Comparison of ENCODE assay signal across 9 cellular contexts in genomic region chr12:30989754-30990153, GRCh38.
A peak's percentile ranks its signal among the peaks of the same experiment; 100 is the strongest.
DNase-seq lines count a peak whose midpoint lies in the region; ATAC-seq and TF ChIP-seq lines count a peak whose summit lies in the region.
"Had no signal": no experiment of that assay in that cellular context is flagged by ENCODE, and none has a peak within 500 bp of the region (broad histone marks: within the 10 kb centered on the region; RNA-seq: fewer than 3 reads in every experiment).

No MANE protein-coding gene starts in this region.

- TF ChIP-seq CTCF in PC-3 (conservative IDR thresholded peaks at IDR 0.05; ENCODE audit: low read depth, low read length): peak; percentile 51
- TF ChIP-seq CTCF in glutamatergic neuron (IDR thresholded peaks at IDR 0.05; ENCODE audit: partially characterized antibody, unreplicated experiment): peak; percentile 44
- no peak for TF ChIP-seq CTCF in lower leg skin (IDR thresholded peaks at IDR 0.05)

- no peak for TF ChIP-seq POLR2A in lower leg skin (IDR thresholded peaks at IDR 0.05)

- POLR2A ChIA-PET in activated CD4-positive, alpha-beta T cell treated with anti-CD3 and anti-CD28 coated beads for 36 hours (lab: Charles Lee): no interaction called here
- POLR2A ChIA-PET in PC-3 (lab: Charles Lee; ENCODE audit: unreplicated experiment): no interaction called here

- DNase-seq in activated CD4-positive, alpha-beta T cell treated with anti-CD3 and anti-CD28 coated beads for 36 hours: peak; percentile 53
- no peak for DNase-seq in activated CD4-positive, alpha-beta T cell treated with anti-CD3 and anti-CD28 coated beads, Interleukin-2, amount 50 U/mL, for 1 hour
- DNase-seq in PC-3 (peak; percentile 54), glutamatergic neuron (peak; percentile 83), lower leg skin (ENCODE audit: low spot score in 2 of 2) (no peak)

- intact Hi-C loops in activated CD4-positive, alpha-beta T cell treated with anti-CD3 and anti-CD28 coated beads for 36 hours (cut with DNase I, micrococcal nuclease): no loop called here
- intact Hi-C loops in PC-3 (cut with micrococcal nuclease) (loop anchor here (1.0 to 10.0 kb wide), 2 partner anchors 17 to 45 kb away; no protein-coding TSS in a partner anchor), lower leg skin (cut with DNase I; ENCODE audit: low total_unique reads) (loop anchor here (10.0 kb wide), 1 partner anchor 135 kb away; no protein-coding TSS in a partner anchor)

- WGBS in lower leg skin, 2 donors: 52 to 78% methylated on average over 5 to 6 of the region's 6 CpGs

- H3K4me3 ChIP-seq in PC-3 (ENCODE audit: low read length): no peak overlapping the region
- H3K4me3 ChIP-seq in lower leg skin (ENCODE audit: low read depth, poor library complexity, severe bottlenecking): no peak overlapping the region
- H3K4me3 ChIP-seq: thyroid gland had no signal

- no peaks in the 10 kb centered on the region for H3K9me3 Mint-ChIP-seq in activated CD4-positive, alpha-beta T cell treated with anti-CD3 and anti-CD28 coated beads for 36 hours (ENCODE audit: low read depth)
- peaks cover 20% of the 10 kb centered on the region for H3K9me3 Mint-ChIP-seq in glutamatergic neuron (ENCODE audit: unreplicated experiment)

- ATAC-seq in activated CD4-positive, alpha-beta T cell treated with anti-CD3 and anti-CD28 coated beads for 36 hours: peak; percentile 45
- ATAC-seq in HG03432 (IDR thresholded peaks at IDR 0.05; ENCODE audit: unreplicated experiment) (peak; percentile 67), PC-3 (peak; percentile 39), HG03135 (IDR thresholded peaks at IDR 0.05; ENCODE audit: unreplicated experiment) (no peak), GM19023 (IDR thresholded peaks at IDR 0.05; ENCODE audit: unreplicated experiment) (no peak)

- no peaks in the 10 kb centered on the region for H3K27me3 Mint-ChIP-seq in activated CD4-positive, alpha-beta T cell treated with anti-CD3 and anti-CD28 coated beads for 36 hours
- peaks cover 23% of the 10 kb centered on the region for H3K27me3 Mint-ChIP-seq in glutamatergic neuron (ENCODE audit: unreplicated experiment)

- CTCF ChIA-PET in activated CD4-positive, alpha-beta T cell treated with anti-CD3 and anti-CD28 coated beads for 36 hours (lab: Charles Lee): interaction anchor here (1.0 kb wide), 1 partner anchor 142 kb away, joined by 3 read pairs; no protein-coding TSS in a partner anchor
- CTCF ChIA-PET in PC-3 (lab: Charles Lee): interaction anchor here (2.0 kb wide), 1 partner anchor 63 kb away, joined by 6 read pairs; no protein-coding TSS in a partner anchor

- no peaks in the 10 kb centered on the region for H3K36me3 ChIP-seq in PC-3 (ENCODE audit: low read depth, low read length)
- H3K36me3 ChIP-seq: thyroid gland had no signal

- 0 out of 2 replicates have a peak overlapping the region, but pooled peaks have one; percentile 9 for H3K9ac ChIP-seq in PC-3 (ENCODE audit: low read length)

- no peak overlapping the region for H3K4me3 Mint-ChIP-seq in activated CD4-positive, alpha-beta T cell treated with anti-CD3 and anti-CD28 coated beads for 36 hours
- no peak overlapping the region for H3K4me3 Mint-ChIP-seq in glutamatergic neuron (ENCODE audit: unreplicated experiment)

- H3K27ac Mint-ChIP-seq in activated CD4-positive, alpha-beta T cell treated with anti-CD3 and anti-CD28 coated beads for 36 hours: no peak overlapping the region
- H3K27ac Mint-ChIP-seq in glutamatergic neuron (ENCODE audit: unreplicated experiment): peak overlapping the region; percentile 84

- H3K4me1 Mint-ChIP-seq in activated CD4-positive, alpha-beta T cell treated with anti-CD3 and anti-CD28 coated beads for 36 hours: no peaks in the 10 kb centered on the region
- peaks cover 33% of the 10 kb centered on the region for H3K4me1 Mint-ChIP-seq in glutamatergic neuron (ENCODE audit: low read depth, unreplicated experiment)

- peaks cover 18% of the 10 kb centered on the region for H3K4me1 ChIP-seq in PC-3 (ENCODE audit: insufficient read depth, low read length)
- H3K4me1 ChIP-seq: thyroid gland had no signal

- no peaks in the 10 kb centered on the region for H3F3A ChIP-seq in PC-3 (ENCODE audit: low read length, unreplicated experiment)

- no TSS peak for BruUV-seq in PC-3 (replicated peaks; lab: Mats Ljungman, UMichigan)

- H2AFZ ChIP-seq in PC-3 (ENCODE audit: low read length): 0 out of 2 replicates have a peak overlapping the region, but pooled peaks have one; percentile 2

- peak overlapping the region; percentile 23 for H3K4me2 ChIP-seq in PC-3 (ENCODE audit: low read length)

- no peaks in the 10 kb centered on the region for H3K9me2 ChIP-seq in PC-3 (replicated peaks; ENCODE audit: low read length)

- no peaks in the 10 kb centered on the region for H3K36me3 Mint-ChIP-seq in activated CD4-positive, alpha-beta T cell treated with anti-CD3 and anti-CD28 coated beads for 36 hours (ENCODE audit: low read depth)
- no peaks in the 10 kb centered on the region for H3K36me3 Mint-ChIP-seq in glutamatergic neuron (ENCODE audit: unreplicated experiment)

- no peaks in the 10 kb centered on the region for H3K79me2 ChIP-seq in PC-3 (ENCODE audit: low read length)

- H3K27me3 ChIP-seq in PC-3 (ENCODE audit: low read length): no peaks in the 10 kb centered on the region
- H3K27me3 ChIP-seq: thyroid gland had no signal

- peak overlapping the region; percentile 43 for H3K27ac ChIP-seq in PC-3 (ENCODE audit: low read length)
- H3K27ac ChIP-seq: thyroid gland had no signal

- no peaks in the 10 kb centered on the region for H4K20me1 ChIP-seq in PC-3 (ENCODE audit: low read length)

- H3K9me3 ChIP-seq in PC-3 (ENCODE audit: low read length): no peaks in the 10 kb centered on the region
- H3K9me3 ChIP-seq: thyroid gland had no signal

Comparison
In these comparisons a context has a peak if more than half of its experiments do, and no peak if none do; other contexts are left out.
1. DNase-seq: peak in activated CD4-positive, alpha-beta T cell treated with anti-CD3 and anti-CD28 coated beads for 36 hours (single experiment), PC-3 (single experiment) and glutamatergic neuron (single experiment); none in activated CD4-positive, alpha-beta T cell treated with anti-CD3 and anti-CD28 coated beads, Interleukin-2, amount 50 U/mL, for 1 hour (single experiment) and lower leg skin (0 of 2).
2. ATAC-seq: peak in activated CD4-positive, alpha-beta T cell treated with anti-CD3 and anti-CD28 coated beads for 36 hours (single experiment), HG03432 (single experiment) and PC-3 (single experiment); none in HG03135 (single experiment) and GM19023 (single experiment).
3. CTCF ChIP-seq: peak in PC-3 (single experiment) and glutamatergic neuron (single experiment); none in lower leg skin (0 of 3).
4. intact Hi-C loops: an anchor here in PC-3 (1.0 to 10.0 kb wide) and lower leg skin (10.0 kb wide); none called in activated CD4-positive, alpha-beta T cell treated with anti-CD3 and anti-CD28 coated beads for 36 hours.